16 cellular contexts compared by ENCODE assay signal in genomic region chr5:66518052-66518451, GRCh38.
DNase-seq lines count a peak whose midpoint lies in the region; ATAC-seq and TF ChIP-seq lines count a peak whose summit lies in the region.
"Had no signal": no experiment of that assay in that cellular context is flagged by ENCODE, and none has a peak within 500 bp of the region (broad histone marks: within the 10 kb centered on the region; RNA-seq: fewer than 3 reads in every experiment).

No MANE protein-coding gene starts in this region.

- H3K27me3 ChIP-seq in foreskin keratinocyte (no peaks in the 10 kb centered on the region), lung (ENCODE audit: control insufficient read depth, insufficient read depth) (no peaks in the 10 kb centered on the region), aorta (ENCODE audit: control insufficient read depth in 1 of 2, insufficient read depth in 2 of 2, low read length in 1 of 2) (no peaks in the 10 kb centered on the region)

- no peaks in the 10 kb centered on the region for H3K27me3 Mint-ChIP-seq in activated B cell treated with CpG ODN at 0.5 μM for 24 hours
- H3K27me3 Mint-ChIP-seq: B cell; CD4-positive, alpha-beta memory T cell had no signal

- H3K4me3 ChIP-seq in lung (no peak overlapping the region), retinal pigment epithelial cell (ENCODE audit: low read length) (no peak overlapping the region), aorta (ENCODE audit: low read length in 2 of 2) (no peak overlapping the region)
- H3K4me3 ChIP-seq: GM23248 had no signal

- DNase-seq in activated B cell treated with CpG ODN at 0.5 μM for 24 hours (no peak), foreskin keratinocyte (peak; percentile 42 to 62), lung (ENCODE audit: low spot score) (no peak), retinal pigment epithelial cell (ENCODE audit: low read depth) (peak; percentile 47), aorta (no peak), RPMI8226 (no peak)
- DNase-seq: CD4-positive, alpha-beta memory T cell; DND-41; GDM1; GM23248 had no signal

- H3K9me3 Mint-ChIP-seq in activated B cell treated with CpG ODN at 0.5 μM for 24 hours = peaks cover 11% of the 10 kb centered on the region

- TF ChIP-seq CTCF in activated B cell treated with CpG ODN at 0.5 μM for 24 hours (IDR thresholded peaks at IDR 0.05) = no peak
- TF ChIP-seq CTCF in foreskin keratinocyte (conservative IDR thresholded peaks at IDR 0.05) = no peak
- TF ChIP-seq CTCF in lung (IDR thresholded peaks at IDR 0.05; ENCODE audit: control extremely low read depth, extremely low read depth) = no peak
- TF ChIP-seq CTCF in retinal pigment epithelial cell (conservative IDR thresholded peaks at IDR 0.05; ENCODE audit: low read depth, low read length) = no peak

- no peak overlapping the region for H3K4me3 Mint-ChIP-seq in activated B cell treated with CpG ODN at 0.5 μM for 24 hours
- H3K4me3 Mint-ChIP-seq: B cell; CD4-positive, alpha-beta memory T cell had no signal

- peak overlapping the region; percentile 93 for H3K27ac ChIP-seq in foreskin keratinocyte
- no peak overlapping the region for H3K27ac ChIP-seq in lung (ENCODE audit: low read depth in 1 of 2, low read length in 1 of 2)
- H3K27ac ChIP-seq in aorta (ENCODE audit: low read depth in 1 of 2, low read length in 2 of 2) = no peak overlapping the region
- H3K27ac ChIP-seq: C4-2B, GM23248, HL-60 had no signal

- H3K9me3 ChIP-seq in lung (ENCODE audit: control insufficient read depth in 2 of 2, insufficient read depth in 1 of 2, low read length in 1 of 2) = peaks cover 0 to 2% of the 10 kb centered on the region in 2 donors
- H3K9me3 ChIP-seq in aorta (ENCODE audit: control insufficient read depth, low read length) = no peaks in the 10 kb centered on the region

- H3K36me3 Mint-ChIP-seq in activated B cell treated with CpG ODN at 0.5 μM for 24 hours (ENCODE audit: low read depth) = peaks cover 4% of the 10 kb centered on the region
- H3K36me3 Mint-ChIP-seq: CD4-positive, alpha-beta memory T cell had no signal

- WGBS in lung, 2 donors = 82 to 92% methylated on average over 3 of the region's 3 CpGs
- 78 to 84% methylated on average over 3 of the region's 3 CpGs for WGBS in aorta, 2 donors

- CTCF ChIA-PET in activated B cell treated with CpG ODN at 0.5 μM for 24 hours (lab: Charles Lee) = no interaction called here

- H3K4me1 ChIP-seq in foreskin keratinocyte (peaks cover 13% of the 10 kb centered on the region), lung (ENCODE audit: control insufficient read depth in 2 of 2, insufficient read depth in 2 of 2, low read length in 2 of 2) (peaks cover 0 to 7% of the 10 kb centered on the region in 2 donors), aorta (ENCODE audit: control insufficient read depth in 1 of 2, insufficient read depth in 2 of 2, low read length in 2 of 2) (no peaks in the 10 kb centered on the region)

- intact Hi-C loops in activated B cell treated with CpG ODN at 0.5 μM for 24 hours (cut with micrococcal nuclease) = loop anchor here (5.0 kb wide), 1 partner anchor 1036 kb away; the partner anchor contains the start of gene ADAMTS6
- intact Hi-C loops in aorta (cut with DNase I) = no loop called here

- peaks cover 45% of the 10 kb centered on the region for H3K4me1 Mint-ChIP-seq in activated B cell treated with CpG ODN at 0.5 μM for 24 hours
- H3K4me1 Mint-ChIP-seq: CD4-positive, alpha-beta memory T cell had no signal

- no peak for ATAC-seq in activated B cell treated with CpG ODN at 0.5 μM for 24 hours (ENCODE audit: low read depth)
- peak; percentile 44 for ATAC-seq in foreskin keratinocyte
- ATAC-seq in lung (ENCODE audit: insufficient read depth, low FRiP score) = peak; percentile 37
- ATAC-seq in aorta (ENCODE audit: low FRiP score) = no peak
- ATAC-seq in GM18909 (IDR thresholded peaks at IDR 0.05; ENCODE audit: poor library complexity, unreplicated experiment) = no peak
- no peak for ATAC-seq in HG03196 (IDR thresholded peaks at IDR 0.05; ENCODE audit: unreplicated experiment)
- ATAC-seq: HCT116 had no signal

- POLR2A ChIA-PET in activated B cell treated with CpG ODN at 0.5 μM for 24 hours (lab: Charles Lee) = no interaction called here

- H3K36me3 ChIP-seq in lung (ENCODE audit: control insufficient read depth in 2 of 2, insufficient read depth in 2 of 2, low read length in 2 of 2) (no peaks in the 10 kb centered on the region), aorta (ENCODE audit: control insufficient read depth in 1 of 2, insufficient read depth in 2 of 2, low read length in 1 of 2) (no peaks in the 10 kb centered on the region)

- H3K27ac Mint-ChIP-seq in activated B cell treated with CpG ODN at 0.5 μM for 24 hours = peak overlapping the region; percentile 2
- H3K27ac Mint-ChIP-seq: CD4-positive, alpha-beta memory T cell had no signal

Comparison
In these comparisons a context has a peak if more than half of its experiments do, and no peak if none do; other contexts are left out.
1. ATAC-seq: peak in foreskin keratinocyte (single experiment) and lung (single experiment); none in activated B cell treated with CpG ODN at 0.5 μM for 24 hours (single experiment), aorta (single experiment), GM18909 (single experiment) and HG03196 (single experiment).
2. DNase-seq: peak in foreskin keratinocyte (2 of 2) and retinal pigment epithelial cell (single experiment); none in activated B cell treated with CpG ODN at 0.5 μM for 24 hours (single experiment), lung (single experiment), aorta (0 of 2) and RPMI8226 (single experiment).